Comparison of ENCODE assay signal across 13 cellular contexts in genomic region chr6:140344149-140344913, GRCh38.
DNase-seq lines count a peak whose midpoint lies in the region; TF ChIP-seq lines count a peak whose summit lies in the region.
"Had no signal": no experiment of that assay in that cellular context is flagged by ENCODE, and none has a peak within 500 bp of the region (broad histone marks: within the 10 kb centered on the region; RNA-seq: fewer than 3 reads in every experiment).

No MANE protein-coding gene starts in this region.

- no peaks in the 10 kb centered on the region for H3K36me3 ChIP-seq in esophagus squamous epithelium
- H3K36me3 ChIP-seq: tibial artery, WERI-Rb-1 had no signal

- no peak overlapping the region for H3K27ac ChIP-seq in RWPE1
- no peak overlapping the region for H3K27ac ChIP-seq in esophagus squamous epithelium
- H3K27ac ChIP-seq: WERI-Rb-1 had no signal

- intact Hi-C loops in esophagus squamous epithelium (cut with DNase I): no loop called here

- no peaks in the 10 kb centered on the region for H3K9me3 ChIP-seq in esophagus squamous epithelium
- H3K9me3 ChIP-seq: Caco-2, tibial artery had no signal

- TF ChIP-seq CTCF in RWPE1 (conservative IDR thresholded peaks at IDR 0.05; ENCODE audit: low read depth): no peak
- no peak for TF ChIP-seq CTCF in fibroblast of mammary gland (conservative IDR thresholded peaks at IDR 0.05; ENCODE audit: control insufficient read depth, insufficient read depth, low read depth, low read length)
- no peak for TF ChIP-seq CTCF in esophagus squamous epithelium (IDR thresholded peaks at IDR 0.05)

- 80 to 87% methylated on average over 1 of the region's 1 CpG for WGBS in esophagus squamous epithelium, 2 donors

- no peaks in the 10 kb centered on the region for H3K27me3 ChIP-seq in esophagus squamous epithelium
- H3K27me3 ChIP-seq: tibial artery had no signal

- TF ChIP-seq POLR2A in esophagus squamous epithelium (IDR thresholded peaks at IDR 0.05): no peak

- H3K4me3 ChIP-seq in fibroblast of mammary gland (ENCODE audit: control insufficient read depth, low read depth, low read length) (no peak overlapping the region), esophagus squamous epithelium (no peak overlapping the region)
- H3K4me3 ChIP-seq: tibial artery had no signal

- peaks cover 0 to 3% (median 0%) of the 10 kb centered on the region in 3 donors for H3K4me1 ChIP-seq in esophagus squamous epithelium
- H3K4me1 ChIP-seq: Caco-2 had no signal

- CTCF ChIA-PET in RWPE1 (lab: Yijun Ruan, JAX): interaction anchor here (0.5 to 0.7 kb wide), 2 partner anchors 255 to 1192 kb away, joined by 3 read pairs; no protein-coding TSS in a partner anchor

- peak; percentile 48 for DNase-seq in GM03348 (ENCODE audit: low spot score)
- peak; percentile 13 for DNase-seq in RWPE1 (ENCODE audit: low spot score)
- DNase-seq in fibroblast of mammary gland (ENCODE audit: low read depth): peak; percentile 43
- peak; percentile 23 for DNase-seq in non-pigmented ciliary epithelial cell (ENCODE audit: low read depth)
- no peak for DNase-seq in KG1 (lab: John Stamatoyannopoulos, UW)
- no peak for DNase-seq in COLO829 (ENCODE audit: low spot score)
- no peak for DNase-seq in NCI-H526 treated with DMSO at 0.1 percent for 48 hours (lab: John Stamatoyannopoulos, UW)
- no peak for DNase-seq in esophagus squamous epithelium (lab: John Stamatoyannopoulos, UW)
- DNase-seq: amniotic stem cell, Caco-2, NCI-H1092, tibial artery, WERI-Rb-1 had no signal

- POLR2A ChIA-PET in RWPE1 (lab: Yijun Ruan, JAX; ENCODE audit: low non-redundant PET): no interaction called here

Comparison
In these comparisons a context has a peak if more than half of its experiments do, and no peak if none do; other contexts are left out.
1. DNase-seq: peak in GM03348 (single experiment), RWPE1 (single experiment), fibroblast of mammary gland (single experiment) and non-pigmented ciliary epithelial cell (single experiment); none in KG1 (single experiment), COLO829 (single experiment), NCI-H526 treated with DMSO at 0.1 percent for 48 hours (single experiment) and esophagus squamous epithelium (single experiment).